ENCODE assay signal across 32 cellular contexts in the genomic region with DNA sequence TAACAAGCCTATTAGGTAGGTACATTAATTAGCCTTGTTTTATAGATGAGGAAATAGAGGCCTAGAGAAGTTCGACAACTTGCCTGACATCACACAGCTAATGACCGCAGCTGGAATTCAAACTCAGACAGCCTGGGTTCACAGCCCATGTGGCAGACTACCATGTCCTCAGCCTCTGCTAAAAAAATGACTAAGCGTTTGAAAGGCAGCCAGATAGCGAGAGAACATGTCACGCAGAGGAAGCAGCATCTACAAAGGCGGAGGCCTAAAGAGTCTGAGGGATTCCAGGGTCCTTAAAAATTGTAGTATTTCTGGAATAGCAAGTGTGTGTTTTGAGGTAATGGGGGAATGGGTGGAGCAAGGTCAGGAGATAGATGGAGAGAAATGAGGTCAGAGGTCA. TPM values are rescaled to one million over a fixed set of nuclear protein-coding genes. Genes with fewer than 3 reads are reported as not detected.
DNase-seq lines count a peak whose midpoint lies in the region; ATAC-seq and TF ChIP-seq lines count a peak whose summit lies in the region.
"Had no signal": no experiment of that assay in that cellular context is flagged by ENCODE, and none has a peak within 500 bp of the region (broad histone marks: within the 10 kb centered on the region; RNA-seq: fewer than 3 reads in every experiment).

No MANE protein-coding gene starts in this region.

- H3K27ac ChIP-seq in right atrium auricular region: no peak overlapping the region
- no peak overlapping the region for H3K27ac ChIP-seq in PC-3 (ENCODE audit: low read length)
- H3K27ac ChIP-seq in upper lobe of right lung: no peak overlapping the region
- H3K27ac ChIP-seq in testis: no peak overlapping the region
- H3K27ac ChIP-seq: C4-2B, hepatocyte, thyroid gland had no signal

- H3K36me3 ChIP-seq in right atrium auricular region (no peaks in the 10 kb centered on the region), PC-3 (ENCODE audit: low read depth, low read length) (no peaks in the 10 kb centered on the region), upper lobe of right lung (no peaks in the 10 kb centered on the region), testis (ENCODE audit: low read depth, missing control alignments) (no peaks in the 10 kb centered on the region)
- H3K36me3 ChIP-seq: thyroid gland had no signal

- H3K9me2 ChIP-seq in PC-3 (replicated peaks; ENCODE audit: low read length): no peaks in the 10 kb centered on the region
- H3K9me2 ChIP-seq: SK-N-SH had no signal

- H4K20me1 ChIP-seq in PC-3 (ENCODE audit: low read length): no peaks in the 10 kb centered on the region

- no peaks in the 10 kb centered on the region for H3F3A ChIP-seq in PC-3 (ENCODE audit: low read length, unreplicated experiment)

- 80 to 84% methylated on average over 2 to 6 of the region's 6 CpGs for WGBS in testis, 2 donors

- ATAC-seq in Right ventricle myocardium superior (ENCODE audit: poor library complexity) (peak; percentile 52), PC-3 (no peak), upper lobe of right lung (no peak)
- ATAC-seq: activated CD8-positive, alpha-beta memory T cell treated with anti-CD3 and anti-CD28 coated beads, Interleukin-2, amount 10 ng/mL, durations not matched to agents 7 days and 5 days; left lobe of liver had no signal

- CTCF ChIA-PET in PC-3 (lab: Charles Lee): no interaction called here

- POLR2A ChIA-PET in PC-3 (lab: Charles Lee; ENCODE audit: unreplicated experiment): no interaction called here

- H3K4me1 ChIP-seq in right atrium auricular region (no peaks in the 10 kb centered on the region), PC-3 (ENCODE audit: insufficient read depth, low read length) (no peaks in the 10 kb centered on the region), upper lobe of right lung (no peaks in the 10 kb centered on the region), testis (no peaks in the 10 kb centered on the region)
- H3K4me1 ChIP-seq: thyroid gland had no signal

- H2AFZ ChIP-seq in PC-3 (ENCODE audit: low read length): no peak overlapping the region
- H2AFZ ChIP-seq: hepatocyte had no signal

- H3K9me3 ChIP-seq in right atrium auricular region: no peaks in the 10 kb centered on the region
- H3K9me3 ChIP-seq in PC-3 (ENCODE audit: low read length): no peaks in the 10 kb centered on the region
- H3K9me3 ChIP-seq in upper lobe of right lung: no peaks in the 10 kb centered on the region
- H3K9me3 ChIP-seq in testis: no peaks in the 10 kb centered on the region
- H3K9me3 ChIP-seq: SK-N-SH, thyroid gland had no signal

- no peaks in the 10 kb centered on the region for H3K79me2 ChIP-seq in PC-3 (ENCODE audit: low read length)
- H3K79me2 ChIP-seq: hepatocyte had no signal

- no peak overlapping the region for H3K4me3 ChIP-seq in right atrium auricular region
- no peak overlapping the region for H3K4me3 ChIP-seq in PC-3 (ENCODE audit: low read length)
- no peak overlapping the region for H3K4me3 ChIP-seq in fibroblast of the aortic adventitia (ENCODE audit: low read depth, low read length)
- H3K4me3 ChIP-seq in upper lobe of right lung: no peak overlapping the region
- H3K4me3 ChIP-seq in testis: no peak overlapping the region
- H3K4me3 ChIP-seq: hepatocyte, thyroid gland had no signal

- DNase-seq in Right ventricle myocardium superior (no peak), right atrium auricular region (ENCODE audit: low spot score) (no peak), PC-3 (peak; percentile 37), fibroblast of the aortic adventitia (ENCODE audit: low read depth) (peak; percentile 20), upper lobe of right lung (no peak), testis (no peak)
- no peak for DNase-seq in activated naive CD4-positive, alpha-beta T cell treated with Interleukin-2 at 50 U/mL for 16 hours
- no peak for DNase-seq in activated T-cell treated with anti-CD3 and anti-CD28 coated beads, Interleukin-2, amount 50 U/mL, for 1 hour
- DNase-seq: activated CD4-positive, alpha-beta T cell treated with anti-CD3 and anti-CD28 coated beads, Interleukin-2, amount 10 ng/mL, durations not matched to agents 24 days and 14 days; activated CD8-positive, alpha-beta memory T cell treated with anti-CD3 and anti-CD28 coated beads, Interleukin-2, amount 10 ng/mL, durations not matched to agents 7 days and 5 days; aorta; cerebellar nuclear complex; DMS79 treated with DMSO at 0.1 percent for 48 hours; HCEC 1CT; Kasumi-1; naive B cell; NCI-H1092 treated with DMSO at 0.1 percent for 48 hours; NCI-H1930; NCI-H226; RPMI8226; SK-N-SH; stimulated activated CD4-positive, alpha-beta T cell treated with anti-CD3 and anti-CD28 coated beads, Interleukin-4, amount 100 ng/mL, for 4 hours; stimulated activated naive CD4-positive, alpha-beta T cell treated with Interleukin-2 at 50 U/mL for 16 hours; T-helper 2 cell; thyroid gland had no signal

- TF ChIP-seq POLR2A in testis (IDR thresholded peaks at IDR 0.05): no peak

- H3K27me3 ChIP-seq in right atrium auricular region (no peaks in the 10 kb centered on the region), PC-3 (ENCODE audit: low read length) (no peaks in the 10 kb centered on the region), upper lobe of right lung (no peaks in the 10 kb centered on the region), testis (no peaks in the 10 kb centered on the region)
- H3K27me3 ChIP-seq: hepatocyte, thyroid gland had no signal

- no peak for TF ChIP-seq CTCF in right atrium auricular region (IDR thresholded peaks at IDR 0.05)
- TF ChIP-seq CTCF in PC-3 (conservative IDR thresholded peaks at IDR 0.05; ENCODE audit: low read depth, low read length): no peak
- no peak for TF ChIP-seq CTCF in fibroblast of the aortic adventitia (IDR thresholded peaks at IDR 0.05; ENCODE audit: insufficient read depth, low read length)
- no peak for TF ChIP-seq CTCF in upper lobe of right lung (IDR thresholded peaks at IDR 0.05)
- no peak for TF ChIP-seq CTCF in testis (IDR thresholded peaks at IDR 0.05)

- H3K4me2 ChIP-seq in PC-3 (ENCODE audit: low read length): no peak overlapping the region
- H3K4me2 ChIP-seq: hepatocyte, SK-N-SH had no signal

- intact Hi-C loops in Right ventricle myocardium superior (cut with DNase I) (no loop called here), PC-3 (cut with micrococcal nuclease) (no loop called here), upper lobe of right lung (cut with DNase I) (no loop called here), testis (cut with DNase I; ENCODE audit: low total_unique reads) (no loop called here)

- BruUV-seq in PC-3 (replicated peaks; lab: Mats Ljungman, UMichigan): no TSS peak

- H3K9ac ChIP-seq in PC-3 (ENCODE audit: low read length): no peak overlapping the region
- H3K9ac ChIP-seq: SK-N-SH had no signal

RNA-seq across cellular contexts. Expression of a gene that starts 33.2 kb away (rescaled TPM):
- total RNA-seq in Right ventricle myocardium superior (not detected), right atrium auricular region (not detected), PC-3 (2014; rRNA removed) (not detected in 2 replicates), fibroblast of the aortic adventitia (ENCODE audit: low replicate concordance) (not detected in 2 replicates), upper lobe of right lung (not detected), testis (not detected)
- 0.55 TPM for polyA plus RNA-seq in testis (ENCODE audit: insufficient read depth, low read depth, low replicate concordance)
- total RNA-seq: A172; activated CD4-positive, alpha-beta T cell treated with anti-CD3 and anti-CD28 coated beads, Interleukin-2, amount 10 ng/mL, durations not matched to agents 24 days and 14 days; activated CD8-positive, alpha-beta memory T cell treated with anti-CD3 and anti-CD28 coated beads, Interleukin-2, amount 10 ng/mL, durations not matched to agents 7 days and 5 days; activated T-helper 1 cell treated with anti-CD3 and anti-CD28 coated beads, Interleukin-12 subunit alpha, Interleukin-12 subunit beta, Interleukin-2, Interleukin-4 antibody, amounts not matched to agents 30 ng/mL and 10 ng/mL and 1 ng/mL, durations not matched to agents 14 hours and 24 hours and 36 hours; aorta; frontal cortex; hepatocyte; left lobe of liver; renal cortical epithelial cell; thyroid gland had no signal
- polyA plus RNA-seq: aorta, hepatocyte, SK-N-SH had no signal

Comparison
In these comparisons a context has a peak if more than half of its experiments do, and no peak if none do; other contexts are left out.
1. DNase-seq: peak in PC-3 (single experiment) and fibroblast of the aortic adventitia (single experiment); none in Right ventricle myocardium superior (single experiment), right atrium auricular region (single experiment), upper lobe of right lung (single experiment), testis (single experiment), activated naive CD4-positive, alpha-beta T cell treated with Interleukin-2 at 50 U/mL for 16 hours (single experiment) and activated T-cell treated with anti-CD3 and anti-CD28 coated beads, Interleukin-2, amount 50 U/mL, for 1 hour (single experiment).